Comparison of ENCODE assay signal across 21 cellular contexts in genomic region chr1:220339581-220339980, GRCh38.
DNase-seq lines count a peak whose midpoint lies in the region; ATAC-seq, FAIRE-seq and TF ChIP-seq lines count a peak whose summit lies in the region.
"Had no signal": no experiment of that assay in that cellular context is flagged by ENCODE, and none has a peak within 500 bp of the region (broad histone marks: within the 10 kb centered on the region; RNA-seq: fewer than 3 reads in every experiment).

No MANE protein-coding gene starts in this region.

- TF ChIP-seq EP300 in SK-N-SH (IDR thresholded peaks at IDR 0.05; ENCODE audit: borderline replicate concordance in 1 of 2, low read depth in 1 of 2, low read length in 1 of 2) (no peak), H1 (IDR thresholded peaks at IDR 0.05; ENCODE audit: borderline replicate concordance in 1 of 2, low read depth in 2 of 2, low read length in 2 of 2) (no peak)

- H3K79me1 ChIP-seq in H1 (ENCODE audit: low read depth, low read length): no peaks in the 10 kb centered on the region

- H2AK5ac ChIP-seq in H1 (ENCODE audit: low read depth, low read length): no peak overlapping the region; the same call in 1 of the 2 replicates

- no peak overlapping the region for H3K4me2 ChIP-seq in SK-N-SH
- peak overlapping the region; percentile 44 to 47 for H3K4me2 ChIP-seq in H1 (ENCODE audit: insufficient read depth in 1 of 2, low read depth in 2 of 2, low read length in 2 of 2)
- H3K4me2 ChIP-seq in osteoblast (ENCODE audit: insufficient read depth, low read length): no peak overlapping the region

- H3K27me3 ChIP-seq in SK-N-SH (ENCODE audit: insufficient read depth) (no peaks in the 10 kb centered on the region), HUES6 (ENCODE audit: control insufficient read depth, insufficient read depth, low read length) (no peaks in the 10 kb centered on the region), H1 (replicated peaks in 1 of 4; ENCODE audit: control insufficient read depth in 3 of 4, extremely low read depth in 1 of 4, insufficient read depth in 3 of 4, low read length in 3 of 4) (no peaks in the 10 kb centered on the region; a peak in 3 of 7 replicates), osteoblast (ENCODE audit: insufficient read depth, low read length) (no peaks in the 10 kb centered on the region), colonic mucosa (no peaks in the 10 kb centered on the region)

- no peaks in the 10 kb centered on the region for H3F3A ChIP-seq in SK-N-SH (replicated peaks; ENCODE audit: insufficient read depth)

- ATAC-seq in SK-N-SH treated with all-trans-retinoic acid at 6 μM for 48 hours: no peak
- ATAC-seq in GM21717 (IDR thresholded peaks at IDR 0.05; ENCODE audit: unreplicated experiment): no peak
- ATAC-seq: esophagus mucosa, lower lobe of right lung, T-helper 17 cell had no signal

- H3K79me2 ChIP-seq in SK-N-SH (ENCODE audit: insufficient read depth) (no peaks in the 10 kb centered on the region), H1 (ENCODE audit: control insufficient read depth in 1 of 2, insufficient read depth in 2 of 2, low read length in 2 of 2) (no peaks in the 10 kb centered on the region), osteoblast (ENCODE audit: insufficient read depth, low read length) (no peaks in the 10 kb centered on the region)

- H3K23me2 ChIP-seq in H1 (ENCODE audit: low read depth, low read length): no peaks in the 10 kb centered on the region

- H2BK15ac ChIP-seq in H1 (ENCODE audit: low read length): no peak overlapping the region

- H2BK5ac ChIP-seq in H1 (ENCODE audit: low read depth, low read length): peak overlapping the region; percentile 91; the same call in 1 of the 2 replicates

- peak overlapping the region; percentile 98 for H2BK20ac ChIP-seq in H1 (ENCODE audit: low read length)

- H3K9ac ChIP-seq in SK-N-SH (no peak overlapping the region), HUES6 (ENCODE audit: low read length) (peak overlapping the region; percentile 49), H1 (replicated peaks in 1 of 4; ENCODE audit: extremely low read depth in 1 of 4, low read depth in 3 of 4, low read length in 3 of 4) (0 out of 7 replicates have a peak overlapping the region, but pooled peaks of 1 of the 4 experiments have one; percentile 0), colonic mucosa (ENCODE audit: low read depth in 2 of 2, low read length in 2 of 2) (no peak overlapping the region)

- H3K9me3 ChIP-seq in SK-N-SH (no peaks in the 10 kb centered on the region), HUES6 (ENCODE audit: control insufficient read depth, insufficient read depth, low read depth, low read length) (no peaks in the 10 kb centered on the region), H1 (ENCODE audit: insufficient read depth in 2 of 2, low read depth in 1 of 2, low read length in 1 of 2) (no peaks in the 10 kb centered on the region), osteoblast (ENCODE audit: low read depth, low read length) (no peaks in the 10 kb centered on the region), colonic mucosa (no peaks in the 10 kb centered on the region)
- H3K9me3 ChIP-seq: lower lobe of right lung had no signal

- CTCF ChIA-PET in SK-N-SH (lab: Yijun Ruan, JAX): no interaction called here
- CTCF ChIA-PET in H1 (lab: Charles Lee; ENCODE audit: partially characterized antibody): interaction anchor here (0.6 to 2.7 kb wide), 14 partner anchors 8 to 464 kb away, joined by 3 to 12 read pairs (median 4); partner anchors contain the start of gene MTARC1

- peaks cover 0 to 9% of the 10 kb centered on the region in 2 experiments; a peak in 1 of 4 replicates for H3K4me1 ChIP-seq in SK-N-SH (ENCODE audit: control insufficient read depth in 1 of 2, insufficient read depth in 2 of 2, low read depth in 1 of 2, low read length in 1 of 2)
- peaks cover 36% of the 10 kb centered on the region for H3K4me1 ChIP-seq in HUES6 (ENCODE audit: control insufficient read depth, insufficient read depth, low read length)
- H3K4me1 ChIP-seq in H1 (replicated peaks in 1 of 4; ENCODE audit: control insufficient read depth in 3 of 4, insufficient read depth in 4 of 4, low read length in 3 of 4): peaks cover 2 to 20% (median 12%) of the 10 kb centered on the region in 4 experiments; a peak in 6 of 7 replicates
- no peaks in the 10 kb centered on the region for H3K4me1 ChIP-seq in osteoblast (ENCODE audit: insufficient read depth, low read length)
- no peaks in the 10 kb centered on the region for H3K4me1 ChIP-seq in colonic mucosa
- H3K4me1 ChIP-seq: lower lobe of right lung had no signal

- peak overlapping the region; percentile 21 for H3K18ac ChIP-seq in H1 (ENCODE audit: extremely low read depth, low read length)

- intact Hi-C loops in colonic mucosa (cut with DNase I): no loop called here

- WGBS in SK-N-SH (ENCODE audit: low lambda C conversion rate): 90% methylated on average over 1 of the region's 1 CpG
- WGBS in H1 (ENCODE audit: extremely low coverage in 1 of 2, insufficient coverage in 1 of 2, insufficient read length in 1 of 2, insufficient replicate concordance in 2 of 2, low coverage in 1 of 2, low lambda C conversion rate in 2 of 2, missing lambda C conversion rate in 1 of 2), 2 experiments: 81% methylated on average over 1 of the region's 1 CpG; no CpG with 5 or more reads in 1 of the 2 experiments

- TF ChIP-seq CTCF in SK-N-SH (IDR thresholded peaks at IDR 0.05) (peak; percentile 23; the same call in 1 of the 2 replicates), H1 (IDR thresholded peaks at IDR 0.05; ENCODE audit: control extremely low read depth in 1 of 3, insufficient read depth in 1 of 3, low read depth in 1 of 3, low read length in 3 of 3) (peak in 1 of 3 experiments; percentile 35; a peak in 1 of 4 replicates), osteoblast (IDR thresholded peaks at IDR 0.05; ENCODE audit: extremely low read depth, low read depth, low read length) (peak; percentile 27), colonic mucosa (IDR thresholded peaks at IDR 0.05) (no peak)

- TF ChIP-seq RAD21 in SK-N-SH (IDR thresholded peaks at IDR 0.05; ENCODE audit: low read length): peak; percentile 40; the same call in 1 of the 2 replicates
- peak; percentile 70 to 71 for TF ChIP-seq RAD21 in H1 (IDR thresholded peaks at IDR 0.05 in 1 of 2, conservative IDR thresholded peaks at IDR 0.05 in 1 of 2; ENCODE audit: low read depth in 2 of 2, low read length in 2 of 2)

- H2AFZ ChIP-seq in SK-N-SH (ENCODE audit: low read depth) (no peak overlapping the region), H1 (ENCODE audit: low read length) (no peak overlapping the region), osteoblast (ENCODE audit: low read length) (no peak overlapping the region)

- H3K14ac ChIP-seq in H1 (ENCODE audit: insufficient read length): peak overlapping the region; percentile 46

- H2BK120ac ChIP-seq in H1 (replicated peaks; ENCODE audit: low read depth, low read length): peak overlapping the region; percentile 97

- H3K23ac ChIP-seq in H1 (ENCODE audit: insufficient read length): no peak overlapping the region

- no peak overlapping the region for H3K4me3 ChIP-seq in SK-N-SH (ENCODE audit: low read depth in 2 of 2, low read length in 1 of 2)
- H3K4me3 ChIP-seq in HUES6 (ENCODE audit: low read depth, low read length): no peak overlapping the region
- H3K4me3 ChIP-seq in H1 (ENCODE audit: extremely low read depth in 1 of 4, insufficient read depth in 2 of 4, low read depth in 3 of 4, low read length in 4 of 4): no peak overlapping the region
- no peak overlapping the region for H3K4me3 ChIP-seq in osteoblast (ENCODE audit: insufficient read depth, low read length)
- H3K4me3 ChIP-seq in colonic mucosa: no peak overlapping the region
- H3K4me3 ChIP-seq: lower lobe of right lung had no signal

- H4K20me1 ChIP-seq in SK-N-SH (ENCODE audit: insufficient read depth): no peaks in the 10 kb centered on the region
- H4K20me1 ChIP-seq in H1 (replicated peaks in 1 of 2; ENCODE audit: control insufficient read depth in 1 of 2, insufficient read depth in 2 of 2, low read length in 2 of 2): no peaks in the 10 kb centered on the region
- H4K20me1 ChIP-seq in osteoblast (ENCODE audit: insufficient read depth, low read length): no peaks in the 10 kb centered on the region

- H3K4ac ChIP-seq in H1 (replicated peaks; ENCODE audit: insufficient read length, low read depth, low read length): peak overlapping the region; percentile 0

- H3K27ac ChIP-seq in SK-N-SH (ENCODE audit: low read depth in 2 of 2, low read length in 1 of 2) (no peak overlapping the region), HUES6 (ENCODE audit: low read depth, low read length) (peak overlapping the region; percentile 98), H1 (ENCODE audit: low read depth, low read length) (peak overlapping the region; percentile 92), osteoblast (ENCODE audit: low read depth, low read length) (no peak overlapping the region), colonic mucosa (no peak overlapping the region)
- H3K27ac ChIP-seq: lower lobe of right lung had no signal

- POLR2A ChIA-PET in SK-N-SH (lab: Yijun Ruan, JAX) (no interaction called here), H1 (lab: Charles Lee; ENCODE audit: partially characterized antibody) (interaction anchor here (1.0 to 2.2 kb wide), 7 partner anchors 14 to 59 kb away, joined by 3 to 9 read pairs (median 3); no protein-coding TSS in a partner anchor)

- H4K5ac ChIP-seq in H1 (ENCODE audit: insufficient read length, low read depth, low read length): peak overlapping the region; percentile 64

- H3K9me2 ChIP-seq in SK-N-SH: no peaks in the 10 kb centered on the region

- H3K56ac ChIP-seq in H1 (replicated peaks; ENCODE audit: insufficient read length, low read depth, low read length): peak overlapping the region; percentile 1

- no peak overlapping the region; the same call in 1 of the 2 replicates for H2BK12ac ChIP-seq in H1 (ENCODE audit: low read depth, low read length)

- FAIRE-seq in H1 (lab: Jason Lieb, UNC): no peak

- H4K91ac ChIP-seq in H1 (replicated peaks; ENCODE audit: insufficient read length, low read length): peak overlapping the region; percentile 71

- H3K36me3 ChIP-seq in SK-N-SH (replicated peaks in 1 of 2; ENCODE audit: control insufficient read depth in 1 of 2, insufficient read depth in 2 of 2, low read length in 1 of 2): no peaks in the 10 kb centered on the region
- H3K36me3 ChIP-seq in HUES6 (ENCODE audit: control insufficient read depth, insufficient read depth, low read length): no peaks in the 10 kb centered on the region
- no peaks in the 10 kb centered on the region for H3K36me3 ChIP-seq in H1 (ENCODE audit: control insufficient read depth in 2 of 4, insufficient read depth in 4 of 4, low read length in 3 of 4)
- no peaks in the 10 kb centered on the region for H3K36me3 ChIP-seq in osteoblast (ENCODE audit: insufficient read depth, low read length)
- no peaks in the 10 kb centered on the region for H3K36me3 ChIP-seq in colonic mucosa
- H3K36me3 ChIP-seq: lower lobe of right lung had no signal

- no peak for DNase-seq in SK-N-SH
- DNase-seq in H1 (ENCODE audit: low read depth in 1 of 2, low spot score in 2 of 2): no peak
- DNase-seq in osteoblast (ENCODE audit: insufficient read length, low spot score, missing footprints): no peak
- DNase-seq in SK-N-DZ (ENCODE audit: low spot score): no peak
- DNase-seq in colonic mucosa: no peak
- DNase-seq: activated B cell treated with CpG ODN at 0.5 μM for 24 hours; activated CD4-positive, alpha-beta memory T cell treated with anti-CD3 and anti-CD28 coated beads for 36 hours; activated naive CD4-positive, alpha-beta T cell treated with anti-CD3 and anti-CD28 coated beads for 36 hours; CD4-positive, CD25-positive, alpha-beta regulatory T cell; central memory CD4-positive, alpha-beta T cell; lower lobe of right lung; NCI-H1436 treated with DMSO at 0.1 percent for 48 hours; NCI-H446 treated with DMSO at 0.1 percent for 48 hours; nucleus accumbens; SIG-M5; stimulated activated CD4-positive, alpha-beta T cell treated with anti-CD3 and anti-CD28 coated beads, Interleukin-15, amount 100 ng/mL, for 24 hours; T-helper 17 cell had no signal

- no peak for TF ChIP-seq POLR2A in H1 (IDR thresholded peaks at IDR 0.05; ENCODE audit: control extremely low read depth in 1 of 2, low read depth in 2 of 2, low read length in 2 of 2)

- no peak overlapping the region for H4K8ac ChIP-seq in H1 (ENCODE audit: extremely low read depth, insufficient read depth, low read length)

Comparison
In these comparisons a context has a peak if more than half of its experiments do, and no peak if none do; other contexts are left out.
1. H3K27ac ChIP-seq: peak in HUES6 (single experiment) and H1 (single experiment); none in SK-N-SH (0 of 2), osteoblast (single experiment) and colonic mucosa (single experiment).
2. H3K4me2 ChIP-seq: peak in H1 (2 of 2); none in SK-N-SH (single experiment) and osteoblast (single experiment).
3. Of the 17 proteins assayed by ChIP-seq in both H1 and SK-N-SH: peak only in H1: none; only in SK-N-SH: none; in both: RAD21; in neither: 15; mixed calls (peak in some experiments, not most) for 1.